In genomic region chr11:120013325-120014250, GRCh38 we compare ENCODE assay signal across 8 cellular contexts.
DNase-seq lines count a peak whose midpoint lies in the region; ATAC-seq and TF ChIP-seq lines count a peak whose summit lies in the region.

No MANE protein-coding gene starts in this region.

- H3K4me1 Mint-ChIP-seq in activated naive CD8-positive, alpha-beta T cell treated with anti-CD3 and anti-CD28 coated beads, Interleukin-2, amount 50 U/mL, for 24 hours, result no peaks in the 10 kb centered on the region
- no peaks in the 10 kb centered on the region for H3K4me1 Mint-ChIP-seq in activated naive CD8-positive, alpha-beta T cell treated with anti-CD3 and anti-CD28 coated beads for 36 hours
- H3K4me1 Mint-ChIP-seq in endodermal cell, result peaks cover 34% of the 10 kb centered on the region

- H3K36me3 Mint-ChIP-seq in activated naive CD8-positive, alpha-beta T cell treated with anti-CD3 and anti-CD28 coated beads, Interleukin-2, amount 50 U/mL, for 24 hours (ENCODE audit: low read depth), result no peaks in the 10 kb centered on the region
- H3K36me3 Mint-ChIP-seq in activated naive CD8-positive, alpha-beta T cell treated with anti-CD3 and anti-CD28 coated beads for 36 hours, result no peaks in the 10 kb centered on the region
- no peaks in the 10 kb centered on the region for H3K36me3 Mint-ChIP-seq in endodermal cell (ENCODE audit: low read depth)

- H3K4me3 ChIP-seq in endodermal cell (ENCODE audit: low read length), result no peak overlapping the region
- no peak overlapping the region for H3K4me3 ChIP-seq in mucosa of descending colon

- no peak overlapping the region for H3K27ac Mint-ChIP-seq in activated naive CD8-positive, alpha-beta T cell treated with anti-CD3 and anti-CD28 coated beads, Interleukin-2, amount 50 U/mL, for 24 hours
- no peak overlapping the region for H3K27ac Mint-ChIP-seq in activated naive CD8-positive, alpha-beta T cell treated with anti-CD3 and anti-CD28 coated beads for 36 hours
- H3K27ac Mint-ChIP-seq in endodermal cell, result no peak overlapping the region

- peaks cover 18% of the 10 kb centered on the region for H3K27me3 ChIP-seq in endodermal cell (ENCODE audit: control insufficient read depth, insufficient read depth, low read length, poor library complexity, severe bottlenecking)

- ATAC-seq in activated naive CD8-positive, alpha-beta T cell treated with anti-CD3 and anti-CD28 coated beads, Interleukin-2, amount 50 U/mL, for 24 hours, result no peak
- peak; percentile 89 for ATAC-seq in mucosa of descending colon
- ATAC-seq in GM18909 (IDR thresholded peaks at IDR 0.05; ENCODE audit: poor library complexity, unreplicated experiment), result no peak
- no peak for ATAC-seq in GM21390 (IDR thresholded peaks at IDR 0.05; ENCODE audit: unreplicated experiment)

- H3K36me3 ChIP-seq in endodermal cell (ENCODE audit: control insufficient read depth, insufficient read depth, low read length) (no peaks in the 10 kb centered on the region), mucosa of descending colon (ENCODE audit: low read depth) (no peaks in the 10 kb centered on the region)

- TF ChIP-seq CTCF in endodermal cell (conservative IDR thresholded peaks at IDR 0.05), result peak; percentile 96
- TF ChIP-seq CTCF in mucosa of descending colon (IDR thresholded peaks at IDR 0.05), result peak; percentile 74

- H3K9ac ChIP-seq in endodermal cell (ENCODE audit: extremely low read depth, low read length, poor library complexity, severe bottlenecking), result no peak overlapping the region

- H3K27ac ChIP-seq in endodermal cell (ENCODE audit: low read depth, low read length), result no peak overlapping the region

- H3K27me3 Mint-ChIP-seq in activated naive CD8-positive, alpha-beta T cell treated with anti-CD3 and anti-CD28 coated beads, Interleukin-2, amount 50 U/mL, for 24 hours, result peaks cover 48% of the 10 kb centered on the region
- peaks cover 58% of the 10 kb centered on the region for H3K27me3 Mint-ChIP-seq in activated naive CD8-positive, alpha-beta T cell treated with anti-CD3 and anti-CD28 coated beads for 36 hours
- H3K27me3 Mint-ChIP-seq in endodermal cell (ENCODE audit: insufficient read depth), result peaks cover 60% of the 10 kb centered on the region

- H3K9me3 ChIP-seq in endodermal cell (ENCODE audit: control insufficient read depth, low read length), result no peaks in the 10 kb centered on the region
- no peaks in the 10 kb centered on the region for H3K9me3 ChIP-seq in mucosa of descending colon

- 60 to 66% methylated on average over 8 to 28 of the region's 28 CpGs for WGBS in endodermal cell (ENCODE audit: insufficient coverage in 1 of 2, insufficient read length in 1 of 2), 2 experiments

- no peak overlapping the region for H3K4me3 Mint-ChIP-seq in activated naive CD8-positive, alpha-beta T cell treated with anti-CD3 and anti-CD28 coated beads, Interleukin-2, amount 50 U/mL, for 24 hours
- H3K4me3 Mint-ChIP-seq in activated naive CD8-positive, alpha-beta T cell treated with anti-CD3 and anti-CD28 coated beads for 36 hours, result no peak overlapping the region
- no peak overlapping the region for H3K4me3 Mint-ChIP-seq in endodermal cell

- H3K4me1 ChIP-seq in endodermal cell (ENCODE audit: control insufficient read depth, insufficient read depth, low read length) (peaks cover 3% of the 10 kb centered on the region), mucosa of descending colon (ENCODE audit: low read depth) (no peaks in the 10 kb centered on the region)

- intact Hi-C loops in mucosa of descending colon (cut with DNase I, micrococcal nuclease), result no loop called here

- no peaks in the 10 kb centered on the region for H3K9me3 Mint-ChIP-seq in activated naive CD8-positive, alpha-beta T cell treated with anti-CD3 and anti-CD28 coated beads, Interleukin-2, amount 50 U/mL, for 24 hours
- no peaks in the 10 kb centered on the region for H3K9me3 Mint-ChIP-seq in activated naive CD8-positive, alpha-beta T cell treated with anti-CD3 and anti-CD28 coated beads for 36 hours
- H3K9me3 Mint-ChIP-seq in endodermal cell, result no peaks in the 10 kb centered on the region

- peak; percentile 20 for DNase-seq in activated naive CD8-positive, alpha-beta T cell treated with anti-CD3 and anti-CD28 coated beads, Interleukin-2, amount 50 U/mL, for 24 hours
- DNase-seq in activated naive CD8-positive, alpha-beta T cell treated with anti-CD3 and anti-CD28 coated beads for 36 hours, result no peak
- peak; percentile 76 for DNase-seq in NCI-H82 (lab: John Stamatoyannopoulos, UW)
- peak; percentile 97 for DNase-seq in endodermal cell
- peak; percentile 58 to 78 (median 78) for DNase-seq in mucosa of descending colon
- no peak for DNase-seq in activated CD4-positive, alpha-beta T cell treated with anti-CD3 and anti-CD28 coated beads for 4 hours

Comparison
In these comparisons a context has a peak if more than half of its experiments do, and no peak if none do; other contexts are left out.
1. DNase-seq: peak in activated naive CD8-positive, alpha-beta T cell treated with anti-CD3 and anti-CD28 coated beads, Interleukin-2, amount 50 U/mL, for 24 hours (single experiment), NCI-H82 (single experiment), endodermal cell (single experiment) and mucosa of descending colon (3 of 3); none in activated naive CD8-positive, alpha-beta T cell treated with anti-CD3 and anti-CD28 coated beads for 36 hours (single experiment) and activated CD4-positive, alpha-beta T cell treated with anti-CD3 and anti-CD28 coated beads for 4 hours (0 of 2).